ENCODE assay signal across 31 cellular contexts in genomic region chr1:87362834-87363426, GRCh38. TPM values are rescaled to one million over a fixed set of nuclear protein-coding genes. Genes with fewer than 3 reads are reported as not detected.
DNase-seq lines count a peak whose midpoint lies in the region; ATAC-seq and TF ChIP-seq lines count a peak whose summit lies in the region.
"Had no signal": no experiment of that assay in that cellular context is flagged by ENCODE, and none has a peak within 500 bp of the region (broad histone marks: within the 10 kb centered on the region; RNA-seq: fewer than 3 reads in every experiment).

No MANE protein-coding gene starts in this region.

- no peaks in the 10 kb centered on the region for H3K36me3 ChIP-seq in endodermal cell (ENCODE audit: control insufficient read depth, insufficient read depth, low read length)
- H3K36me3 ChIP-seq in aorta (ENCODE audit: control insufficient read depth in 1 of 2, insufficient read depth in 2 of 2, low read length in 1 of 2): no peaks in the 10 kb centered on the region
- H3K36me3 ChIP-seq: lower lobe of right lung had no signal

- no peak overlapping the region for H3K27ac Mint-ChIP-seq in endodermal cell
- H3K27ac Mint-ChIP-seq: activated CD4-positive, alpha-beta memory T cell treated with anti-CD3 and anti-CD28 coated beads, Interleukin-2, amount 10 ng/mL, durations not matched to agents 7 days and 5 days; activated naive CD4-positive, alpha-beta T cell treated with anti-CD3 and anti-CD28 coated beads, Interleukin-2, amount 10 ng/mL, durations not matched to agents 7 days and 5 days; CD4-positive, alpha-beta T cell; natural killer cell; stimulated activated naive B cell treated with anti-CD40 and anti-IgM and Interleukin-4, amounts not matched to agents 10 μg/mL and 1 μg/mL and 100 μg/mL, for 72 hours had no signal

- H3K4me1 ChIP-seq in endodermal cell (ENCODE audit: control insufficient read depth, insufficient read depth, low read length): no peaks in the 10 kb centered on the region
- peaks cover 3% of the 10 kb centered on the region in 2 donors for H3K4me1 ChIP-seq in aorta (ENCODE audit: control insufficient read depth in 1 of 2, insufficient read depth in 2 of 2, low read length in 2 of 2)
- H3K4me1 ChIP-seq: lower lobe of right lung, testis had no signal

- peaks cover 8% of the 10 kb centered on the region for H3K4me1 Mint-ChIP-seq in endodermal cell
- H3K4me1 Mint-ChIP-seq: activated naive CD4-positive, alpha-beta T cell treated with anti-CD3 and anti-CD28 coated beads, Interleukin-2, amount 10 ng/mL, durations not matched to agents 7 days and 5 days; stimulated activated naive B cell treated with anti-CD40 and anti-IgM and Interleukin-4, amounts not matched to agents 10 μg/mL and 1 μg/mL and 100 μg/mL, for 72 hours had no signal

- H3K9ac ChIP-seq in endodermal cell (ENCODE audit: extremely low read depth, low read length, poor library complexity, severe bottlenecking): no peak overlapping the region

- POLR2A ChIA-PET in AG04450 (lab: Yijun Ruan, JAX): interaction anchor here (0.6 kb wide), 1 partner anchor 606 kb away, joined by 5 read pairs; no protein-coding TSS in a partner anchor

- H3K4me3 ChIP-seq in AG04450 (ENCODE audit: low read depth, low read length) (no peak overlapping the region), endodermal cell (ENCODE audit: low read length) (no peak overlapping the region), aorta (ENCODE audit: low read length in 2 of 2) (no peak overlapping the region)
- H3K4me3 ChIP-seq: GM12878, lower lobe of right lung, PC-9, skin epidermis, testis had no signal

- H3K36me3 Mint-ChIP-seq in endodermal cell (ENCODE audit: low read depth): peaks cover 3% of the 10 kb centered on the region
- H3K36me3 Mint-ChIP-seq: activated naive CD4-positive, alpha-beta T cell treated with anti-CD3 and anti-CD28 coated beads, Interleukin-2, amount 10 ng/mL, durations not matched to agents 7 days and 5 days had no signal

- ATAC-seq in left lobe of liver (peak; percentile 98), GM18519 (IDR thresholded peaks at IDR 0.05; ENCODE audit: low FRiP score, unreplicated experiment) (no peak), aorta (ENCODE audit: low FRiP score) (no peak)
- ATAC-seq: lower lobe of right lung; natural killer cell; stimulated activated naive B cell treated with anti-CD40 and anti-IgM and Interleukin-4, amounts not matched to agents 10 μg/mL and 1 μg/mL and 100 μg/mL, for 72 hours had no signal

- H3K9me3 Mint-ChIP-seq in endodermal cell: peaks cover 19% of the 10 kb centered on the region
- H3K9me3 Mint-ChIP-seq: activated naive CD4-positive, alpha-beta T cell treated with anti-CD3 and anti-CD28 coated beads, Interleukin-2, amount 10 ng/mL, durations not matched to agents 7 days and 5 days; CD4-positive, alpha-beta T cell; natural killer cell had no signal

- H3K9me3 ChIP-seq in AG04450 (ENCODE audit: control insufficient read depth, insufficient read depth, low read length) (peaks cover 4% of the 10 kb centered on the region; the same call in 1 of the 2 replicates), endodermal cell (ENCODE audit: control insufficient read depth, low read length) (no peaks in the 10 kb centered on the region), aorta (ENCODE audit: control insufficient read depth, low read length) (no peaks in the 10 kb centered on the region)
- H3K9me3 ChIP-seq: lower lobe of right lung, testis had no signal

- CTCF ChIA-PET in AG04450 (lab: Charles Lee): interaction anchor here (0.6 kb wide), 1 partner anchor 1322 kb away, joined by 3 read pairs; no protein-coding TSS in a partner anchor

- no peak overlapping the region for H3K4me3 Mint-ChIP-seq in endodermal cell
- H3K4me3 Mint-ChIP-seq: activated CD4-positive, alpha-beta memory T cell treated with anti-CD3 and anti-CD28 coated beads, Interleukin-2, amount 10 ng/mL, durations not matched to agents 7 days and 5 days; activated naive CD4-positive, alpha-beta T cell treated with anti-CD3 and anti-CD28 coated beads, Interleukin-2, amount 10 ng/mL, durations not matched to agents 7 days and 5 days; CD4-positive, alpha-beta T cell; natural killer cell; stimulated activated naive B cell treated with anti-CD40 and anti-IgM and Interleukin-4, amounts not matched to agents 10 μg/mL and 1 μg/mL and 100 μg/mL, for 72 hours had no signal

- H3K27me3 ChIP-seq in AG04450 (ENCODE audit: control insufficient read depth, insufficient read depth, low read length) (no peaks in the 10 kb centered on the region), endodermal cell (ENCODE audit: control insufficient read depth, insufficient read depth, low read length, poor library complexity, severe bottlenecking) (peaks cover 9% of the 10 kb centered on the region), aorta (ENCODE audit: control insufficient read depth in 1 of 2, insufficient read depth in 2 of 2, low read length in 1 of 2) (no peaks in the 10 kb centered on the region)
- H3K27me3 ChIP-seq: testis had no signal

- peaks cover 3% of the 10 kb centered on the region for H3K27me3 Mint-ChIP-seq in endodermal cell (ENCODE audit: insufficient read depth)
- H3K27me3 Mint-ChIP-seq: activated CD4-positive, alpha-beta memory T cell treated with anti-CD3 and anti-CD28 coated beads, Interleukin-2, amount 10 ng/mL, durations not matched to agents 7 days and 5 days; activated naive CD4-positive, alpha-beta T cell treated with anti-CD3 and anti-CD28 coated beads, Interleukin-2, amount 10 ng/mL, durations not matched to agents 7 days and 5 days; CD4-positive, alpha-beta T cell; stimulated activated naive B cell treated with anti-CD40 and anti-IgM and Interleukin-4, amounts not matched to agents 10 μg/mL and 1 μg/mL and 100 μg/mL, for 72 hours had no signal

- WGBS in endodermal cell (ENCODE audit: insufficient coverage in 1 of 2, insufficient read length in 1 of 2), 2 experiments: 89 to 92% methylated on average over 1 to 2 of the region's 2 CpGs
- 80% methylated on average over 2 of the region's 2 CpGs for whole genome bisulfite sequencing in aorta, 2 donors

- no peak overlapping the region for H3K27ac ChIP-seq in AG04450 (ENCODE audit: low read depth, low read length)
- no peak overlapping the region for H3K27ac ChIP-seq in endodermal cell (ENCODE audit: low read depth, low read length)
- no peak overlapping the region for H3K27ac ChIP-seq in aorta (ENCODE audit: low read depth in 1 of 2, low read length in 2 of 2)
- H3K27ac ChIP-seq: lower lobe of right lung, PC-9, skin epidermis, testis had no signal

- intact Hi-C loops in aorta (cut with DNase I): no loop called here

- DNase-seq in AG04450 (ENCODE audit: low read depth, low spot score) (peak; percentile 2), HCEC 1CT (peak; percentile 79), dedifferentiated amniotic fluid mesenchymal stem cell (ENCODE audit: extremely low spot score) (peak; percentile 25), left lobe of liver (ENCODE audit: low spot score) (peak; percentile 68), endodermal cell (no peak), aorta (no peak)
- no peak for DNase-seq in stimulated activated naive CD4-positive, alpha-beta T cell (lab: John Stamatoyannopoulos, UW)
- DNase-seq: 8988T; activated CD4-positive, alpha-beta memory T cell treated with anti-CD3 and anti-CD28 coated beads, Interleukin-2, amount 10 ng/mL, durations not matched to agents 7 days and 5 days; activated CD8-positive, alpha-beta memory T cell treated with anti-CD3 and anti-CD28 coated beads, Interleukin-2, amount 50 U/mL, for 48 hours; activated naive CD4-positive, alpha-beta T cell treated with anti-CD3 and anti-CD28 coated beads, Interleukin-2, amount 10 ng/mL, durations not matched to agents 7 days and 5 days; AML-193; amygdala; CD4-positive, alpha-beta T cell; GOT3; kidney glomerular epithelial cell; lower lobe of right lung; midbrain; natural killer cell; NCI-H1092 treated with DMSO at 0.1 percent for 48 hours; NCI-H1930; NCI-H2227 treated with DMSO at 0.1 percent for 48 hours; NCI-H526 treated with DMSO at 0.1 percent for 48 hours; occipital lobe; PC-9; Right ventricle myocardium superior; stimulated activated naive B cell treated with anti-CD40 and anti-IgM and Interleukin-4, amounts not matched to agents 10 μg/mL and 1 μg/mL and 100 μg/mL, for 72 hours; testis had no signal

- TF ChIP-seq CTCF in AG04450 (IDR thresholded peaks at IDR 0.05; ENCODE audit: low read depth, low read length): no peak
- no peak for TF ChIP-seq CTCF in endodermal cell (conservative IDR thresholded peaks at IDR 0.05)

RNA-seq across cellular contexts. Expression of gene LMO4, which starts 34.2 kb away (rescaled TPM):
- polyA plus RNA-seq in AG04450 (2011; rRNA removed): 115 and 138 TPM in 2 replicates
- 55.6 and 56.1 TPM in 2 replicates for polyA minus RNA-seq in AG04450 (2011; rRNA and poly(A)+ RNA removed)
- total RNA-seq in left lobe of liver: 17.7 TPM
- total RNA-seq in endodermal cell: 10 to 100 TPM; 38.3 to 49.3 TPM
- polyA plus RNA-seq in endodermal cell (2013, experiment 1 of 2): 105 TPM
- polyA plus RNA-seq in endodermal cell (2013, experiment 2 of 2): 97.7 TPM
- 10 to 100 TPM; 42.5 to 45.7 TPM for total RNA-seq in aorta
- polyA plus RNA-seq in aorta: 10 to 100 TPM; 50.5 to 51.8 TPM

Comparison
In these comparisons a context has a peak if more than half of its experiments do, and no peak if none do; other contexts are left out.
1. DNase-seq: peak in AG04450 (single experiment), HCEC 1CT (single experiment), dedifferentiated amniotic fluid mesenchymal stem cell (single experiment) and left lobe of liver (single experiment); none in endodermal cell (single experiment), stimulated activated naive CD4-positive, alpha-beta T cell (0 of 6) and aorta (0 of 2).